ENCODE assay signal across 10 cellular contexts in the genomic region with DNA sequence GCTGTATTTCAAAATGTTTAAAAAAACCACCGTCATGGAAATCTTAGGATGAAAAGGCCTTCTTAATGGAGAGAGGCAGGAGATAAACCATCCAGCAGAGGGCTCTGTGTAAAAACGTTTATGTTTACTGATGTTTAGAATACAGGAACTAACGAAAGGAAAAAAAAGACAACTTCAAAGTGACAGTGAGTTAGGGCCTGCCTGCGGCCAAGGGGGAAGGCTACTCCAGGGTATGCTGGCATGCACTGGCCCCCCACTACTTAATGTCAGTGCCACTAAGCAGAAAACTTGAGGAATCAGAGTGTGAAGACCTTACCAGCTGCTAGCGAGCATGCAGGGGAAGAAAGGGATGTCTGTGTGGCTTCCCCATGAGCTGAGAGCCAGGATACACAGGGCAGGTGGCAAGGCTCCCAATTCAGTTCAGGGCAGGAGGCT. TPM values are rescaled to one million over a fixed set of nuclear protein-coding genes. Genes with fewer than 3 reads are reported as not detected.
DNase-seq lines count a peak whose midpoint lies in the region; ATAC-seq and TF ChIP-seq lines count a peak whose summit lies in the region.
"Had no signal": no experiment of that assay in that cellular context is flagged by ENCODE, and none has a peak within 500 bp of the region (broad histone marks: within the 10 kb centered on the region; RNA-seq: fewer than 3 reads in every experiment).

No MANE protein-coding gene starts in this region.

- intact Hi-C loops in OCI-LY7 (cut with micrococcal nuclease; ENCODE audit: unreplicated experiment): loop anchor here (1.0 kb wide), 1 partner anchor 351 kb away; no protein-coding TSS in a partner anchor

- H3K9me2 ChIP-seq in GM23248 (ENCODE audit: insufficient read depth): no peaks in the 10 kb centered on the region
- no peaks in the 10 kb centered on the region for H3K9me2 ChIP-seq in OCI-LY7 (ENCODE audit: insufficient read depth, low read length)

- CTCF ChIA-PET in OCI-LY7 (lab: Charles Lee; ENCODE audit: unreplicated experiment): interaction anchor here (0.8 kb wide), 1 partner anchor 351 kb away, joined by 3 read pairs; no protein-coding TSS in a partner anchor

- BruUV-seq in OCI-LY7 (replicated peaks; lab: Mats Ljungman, UMichigan): no TSS peak

- WGBS in GM23248 (ENCODE audit: low coverage in 1 of 2, low lambda C conversion rate in 2 of 2, missing lambda C conversion rate in 2 of 2), 2 experiments: 27 to 32% methylated on average over 5 of the region's 5 CpGs

- H3K36me3 ChIP-seq in GM23248 (ENCODE audit: low read depth) (no peaks in the 10 kb centered on the region), OCI-LY7 (ENCODE audit: insufficient read depth, low read length) (no peaks in the 10 kb centered on the region)
- H3K36me3 ChIP-seq: neutrophil, SJSA1 had no signal

- no peaks in the 10 kb centered on the region for H3K27me3 ChIP-seq in GM23248 (replicated peaks; ENCODE audit: insufficient read depth)
- H3K27me3 ChIP-seq: neutrophil, SJSA1 had no signal

- no peak for ATAC-seq in HG03565 (IDR thresholded peaks at IDR 0.05; ENCODE audit: unreplicated experiment)
- no peak for ATAC-seq in HG02970 (IDR thresholded peaks at IDR 0.05; ENCODE audit: low FRiP score, unreplicated experiment)

- DNase-seq in Caki2 (ENCODE audit: low read depth) (peak; percentile 49), GM23248 (peak; percentile 64), OCI-LY7 (ENCODE audit: low spot score) (peak; percentile 82), T47D (ENCODE audit: low read depth in 1 of 2, low spot score in 1 of 2) (peak; percentile 5 to 48), medulla oblongata (ENCODE audit: extremely low spot score) (peak; percentile 73), coronary artery (ENCODE audit: low spot score) (no peak)

- H3K4me2 ChIP-seq in GM23248 (ENCODE audit: unreplicated experiment): no peak overlapping the region
- peak overlapping the region; percentile 51 for H3K4me2 ChIP-seq in OCI-LY7 (ENCODE audit: low read length)

- no peaks in the 10 kb centered on the region for H3K9me3 ChIP-seq in GM23248 (ENCODE audit: low read depth)
- no peaks in the 10 kb centered on the region for H3K9me3 ChIP-seq in OCI-LY7 (ENCODE audit: low read length)
- H3K9me3 ChIP-seq: neutrophil, SJSA1 had no signal

- no peak overlapping the region for H3K9ac ChIP-seq in GM23248

- no peaks in the 10 kb centered on the region for H3F3A ChIP-seq in GM23248 (ENCODE audit: insufficient read depth)

- H3K4me3 ChIP-seq in GM23248 (no peak overlapping the region), OCI-LY7 (ENCODE audit: low read depth, low read length, poor library complexity, severe bottlenecking) (no peak overlapping the region), coronary artery (no peak overlapping the region)
- H3K4me3 ChIP-seq: SJSA1 had no signal

- H3K4me1 ChIP-seq in GM23248 (ENCODE audit: insufficient read depth) (no peaks in the 10 kb centered on the region), OCI-LY7 (ENCODE audit: insufficient read depth, low read length, poor library complexity, severe bottlenecking) (peaks cover 6% of the 10 kb centered on the region)
- H3K4me1 ChIP-seq: SJSA1 had no signal

- H2AFZ ChIP-seq in GM23248: peak overlapping the region; percentile 77
- peak overlapping the region; percentile 83 for H2AFZ ChIP-seq in OCI-LY7 (ENCODE audit: low read length)

- POLR2A ChIA-PET in OCI-LY7 (lab: Charles Lee): interaction anchor here (0.7 to 3.2 kb wide), 5 partner anchors 16 to 343 kb away, joined by 3 to 9 read pairs (median 4); no protein-coding TSS in a partner anchor

- H4K20me1 ChIP-seq in GM23248 (ENCODE audit: insufficient read depth): no peaks in the 10 kb centered on the region
- no peaks in the 10 kb centered on the region for H4K20me1 ChIP-seq in OCI-LY7 (ENCODE audit: insufficient read depth, low read length)

- TF ChIP-seq CTCF in OCI-LY7 (conservative IDR thresholded peaks at IDR 0.05; ENCODE audit: low read length) (peak; percentile 94), coronary artery (IDR thresholded peaks at IDR 0.05) (no peak)

- in situ Hi-C loops in Caki2 (cut with HindIII; ENCODE audit: low pct_unique_long_range_greater_than_20kb, low sequenced_read_pairs) (no loop called here), GM23248 (cut with MboI) (loop anchor here (10.0 kb wide), 1 partner anchor 352 kb away; no protein-coding TSS in a partner anchor), T47D (cut with HindIII; ENCODE audit: low pct_unique_long_range_greater_than_20kb, low sequenced_read_pairs) (no loop called here)

- H3K79me2 ChIP-seq in GM23248 (ENCODE audit: insufficient read depth) (no peaks in the 10 kb centered on the region), OCI-LY7 (ENCODE audit: insufficient read depth, low read depth, low read length) (no peaks in the 10 kb centered on the region)

- H3K27ac ChIP-seq in GM23248 (no peak overlapping the region), OCI-LY7 (ENCODE audit: low read depth, low read length, poor library complexity, severe bottlenecking) (no peak overlapping the region), coronary artery (no peak overlapping the region)
- H3K27ac ChIP-seq: neutrophil, SJSA1 had no signal

RNA-seq across cellular contexts. Expression of gene AKAP7, which starts 47.7 kb away (rescaled TPM):
- total RNA-seq in Caki2 (2014; rRNA removed; shearing (Covaris generic); ENCODE audit: low replicate concordance): 12.8 and 15.4 TPM in 2 replicates
- 8.2 and 11.5 TPM in 2 replicates for total RNA-seq in GM23248 (2014; rRNA removed; shearing (Covaris generic))
- 3.2 and 3.4 TPM in 2 replicates for polyA plus RNA-seq in GM23248 (2016; fragmentation: Nextera tagmentation; extraction: Ambion mirVana)
- 3.8 and 5.6 TPM in 2 replicates for total RNA-seq in OCI-LY7 (2014; rRNA removed; shearing (Covaris generic))
- total RNA-seq in OCI-LY7 (2022): 6.9 and 11.0 TPM in 2 replicates
